Comparison of ENCODE assay signal across 8 cellular contexts in genomic region chr22:30005213-30005857, GRCh38.
A peak's percentile ranks its signal among the peaks of the same experiment; 100 is the strongest.
DNase-seq lines count a peak whose midpoint lies in the region; ATAC-seq, FAIRE-seq and TF ChIP-seq lines count a peak whose summit lies in the region.

No MANE protein-coding gene starts in this region.

- TF ChIP-seq CTCF in VCaP (conservative IDR thresholded peaks at IDR 0.05) (peak; percentile 95), breast epithelium (IDR thresholded peaks at IDR 0.05) (peak; percentile 69 to 91 (median 85))

- no peaks in the 10 kb centered on the region for H3K27me3 ChIP-seq in breast epithelium

- FAIRE-seq in islet of Langerhans (lab: Jason Lieb, UNC) = peak; percentile 98

- H3K4me3 ChIP-seq in breast epithelium = no peak overlapping the region

- intact Hi-C loops in breast epithelium (cut with DNase I; ENCODE audit: low total_unique reads) = no loop called here

- H3K36me3 ChIP-seq in breast epithelium = no peaks in the 10 kb centered on the region

- no peaks in the 10 kb centered on the region for H3K4me1 ChIP-seq in breast epithelium

- no peaks in the 10 kb centered on the region for H3K9me3 ChIP-seq in breast epithelium

- DNase-seq in DMS 273 (lab: John Stamatoyannopoulos, UW; ENCODE audit: unreplicated experiment) = peak; percentile 80
- DNase-seq in DMS 273 treated with DMSO at 0.1 percent for 48 hours (lab: John Stamatoyannopoulos, UW) = no peak
- peak; percentile 2 for DNase-seq in NCI-H1436 treated with DMSO at 0.1 percent for 48 hours (lab: John Stamatoyannopoulos, UW)
- DNase-seq in breast epithelium (ENCODE audit: low spot score in 2 of 2) = peak in 1 of 2 donors; percentile 69
- peak; percentile 43 to 54 for DNase-seq in stimulated activated CD4-positive, alpha-beta T cell treated with anti-CD3 and anti-CD28 coated beads, Interleukin-1b, Interleukin-23, amount 100 ng/mL, for 4 hours (ENCODE audit: low read depth in 2 of 2)

- no peak for TF ChIP-seq POLR2A in breast epithelium (IDR thresholded peaks at IDR 0.05)

- ATAC-seq in HG03354 (IDR thresholded peaks at IDR 0.05; ENCODE audit: poor library complexity, severe bottlenecking, unreplicated experiment) = no peak

- H3K27ac ChIP-seq in VCaP (peak overlapping the region; percentile 64), breast epithelium (no peak overlapping the region)
